9 cellular contexts compared by ENCODE assay signal in the genomic region with DNA sequence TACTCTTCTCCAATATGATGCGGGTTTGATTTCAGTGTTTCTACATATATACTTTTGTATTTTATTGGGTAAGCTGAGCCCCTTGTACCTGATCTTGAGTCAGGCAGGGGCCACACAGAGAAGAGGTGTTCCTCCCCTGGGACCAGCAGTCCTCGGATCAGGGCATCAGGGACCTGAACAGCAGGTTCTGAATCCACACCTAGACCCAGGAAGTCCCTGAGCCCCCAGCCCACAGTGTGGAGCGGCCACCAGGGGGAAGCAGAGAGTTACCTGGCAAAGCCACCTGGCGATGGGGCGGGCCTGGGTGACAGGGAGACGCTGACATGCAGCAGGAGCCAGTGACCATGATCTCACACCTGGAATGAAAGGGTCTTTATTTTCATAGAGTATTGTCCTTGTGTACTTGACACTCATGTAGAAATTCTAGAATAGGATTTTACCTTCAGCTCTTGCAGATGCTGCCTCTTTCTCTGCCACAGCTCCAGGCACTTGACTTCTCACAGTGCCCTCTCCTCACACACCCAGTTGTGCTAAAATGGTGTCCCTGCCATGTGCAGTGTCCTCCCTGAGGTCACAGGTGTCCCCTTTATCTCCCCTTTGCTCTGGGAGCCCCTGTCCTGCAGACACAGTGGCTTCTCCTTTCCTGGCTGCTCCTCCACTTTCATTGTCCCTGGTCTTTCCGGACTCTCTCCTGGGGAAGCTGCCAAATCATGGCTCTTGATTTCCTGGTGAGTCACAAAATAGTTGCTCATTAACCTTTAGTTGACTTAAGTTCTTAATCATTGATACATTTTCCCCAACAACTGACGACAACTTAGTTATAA. TPM values are rescaled to one million over a fixed set of nuclear protein-coding genes. Genes with fewer than 3 reads are reported as not detected.
DNase-seq lines count a peak whose midpoint lies in the region; ATAC-seq and TF ChIP-seq lines count a peak whose summit lies in the region.
"Had no signal": no experiment of that assay in that cellular context is flagged by ENCODE, and none has a peak within 500 bp of the region (broad histone marks: within the 10 kb centered on the region; RNA-seq: fewer than 3 reads in every experiment).

No MANE protein-coding gene starts in this region.

- H3K9me3 Mint-ChIP-seq in activated B cell treated with CpG ODN at 0.5 μM for 24 hours: no peaks in the 10 kb centered on the region
- H3K9me3 Mint-ChIP-seq in naive B cell: no peaks in the 10 kb centered on the region

- DNase-seq in DMS153 treated with DMSO at 0.1 percent for 48 hours (lab: John Stamatoyannopoulos, UW; ENCODE audit: unreplicated experiment) (peak; percentile 41), M059J (ENCODE audit: low read depth) (peak; percentile 69), activated B cell treated with CpG ODN at 0.5 μM for 24 hours (peak; percentile 71), naive B cell (peak; percentile 74), testis (peak; percentile 26), lower leg skin (ENCODE audit: low spot score in 2 of 2) (no peak), G401 (ENCODE audit: low spot score) (no peak)
- DNase-seq in central memory CD4-positive, alpha-beta T cell: peak; percentile 45

- H3K36me3 ChIP-seq in testis (ENCODE audit: low read depth, missing control alignments): no peaks in the 10 kb centered on the region

- H3K9me3 ChIP-seq in testis: no peaks in the 10 kb centered on the region

- H3K4me3 Mint-ChIP-seq in activated B cell treated with CpG ODN at 0.5 μM for 24 hours (peak overlapping the region; percentile 55), naive B cell (peak overlapping the region in 7 of 8 donors; percentile 12 to 79 (median 64))

- TF ChIP-seq POLR2A in testis (IDR thresholded peaks at IDR 0.05) (no peak), lower leg skin (IDR thresholded peaks at IDR 0.05) (no peak)

- 59 to 75% methylated on average over 8 of the region's 8 CpGs for WGBS in testis, 2 donors
- WGBS in lower leg skin, 2 donors: 45 to 52% methylated on average over 8 of the region's 8 CpGs

- in situ Hi-C loops in G401 (cut with HindIII; ENCODE audit: low sequenced_read_pairs): no loop called here

- H3K4me1 ChIP-seq in testis: no peaks in the 10 kb centered on the region

- POLR2A ChIA-PET in activated B cell treated with CpG ODN at 0.5 μM for 24 hours (lab: Charles Lee): interaction anchor here (0.6 kb wide), 2 partner anchors 105 to 260 kb away, joined by 3 to 4 read pairs; no protein-coding TSS in a partner anchor

- H3K27me3 Mint-ChIP-seq in activated B cell treated with CpG ODN at 0.5 μM for 24 hours: no peaks in the 10 kb centered on the region
- H3K27me3 Mint-ChIP-seq in naive B cell: no peaks in the 10 kb centered on the region

- ATAC-seq in activated B cell treated with CpG ODN at 0.5 μM for 24 hours (ENCODE audit: low read depth) (peak; percentile 87), naive B cell (ENCODE audit: low read depth in 2 of 2) (peak; percentile 81 to 91)

- CTCF ChIA-PET in activated B cell treated with CpG ODN at 0.5 μM for 24 hours (lab: Charles Lee): interaction anchor here (1.0 to 3.2 kb wide), 13 partner anchors 9 to 264 kb away, joined by 3 to 21 read pairs (median 5); no protein-coding TSS in a partner anchor

- no peak for TF ChIP-seq CTCF in activated B cell treated with CpG ODN at 0.5 μM for 24 hours (IDR thresholded peaks at IDR 0.05)
- peak in 2 of 3 experiments; percentile 27 to 43 for TF ChIP-seq CTCF in testis (IDR thresholded peaks at IDR 0.05)
- TF ChIP-seq CTCF in lower leg skin (IDR thresholded peaks at IDR 0.05): no peak

- H3K27ac Mint-ChIP-seq in activated B cell treated with CpG ODN at 0.5 μM for 24 hours: peak overlapping the region; percentile 65
- peak overlapping the region; percentile 17 to 90 (median 80) for H3K27ac Mint-ChIP-seq in naive B cell

- H3K27ac ChIP-seq in testis: no peak overlapping the region
- H3K27ac ChIP-seq: SK-N-MC had no signal

- H3K27me3 ChIP-seq in testis: no peaks in the 10 kb centered on the region

- peaks cover 40% of the 10 kb centered on the region for H3K4me1 Mint-ChIP-seq in activated B cell treated with CpG ODN at 0.5 μM for 24 hours
- peaks cover 27 to 49% (median 41%) of the 10 kb centered on the region in 3 donors for H3K4me1 Mint-ChIP-seq in naive B cell

- H3K36me3 Mint-ChIP-seq in activated B cell treated with CpG ODN at 0.5 μM for 24 hours (ENCODE audit: low read depth) (no peaks in the 10 kb centered on the region), naive B cell (no peaks in the 10 kb centered on the region)

- intact Hi-C loops in activated B cell treated with CpG ODN at 0.5 μM for 24 hours (cut with micrococcal nuclease) (no loop called here), testis (cut with DNase I; ENCODE audit: low total_unique reads) (no loop called here), lower leg skin (cut with DNase I; ENCODE audit: low total_unique reads) (no loop called here)

- H3K4me3 ChIP-seq in testis (no peak overlapping the region), lower leg skin (ENCODE audit: low read depth, poor library complexity, severe bottlenecking) (no peak overlapping the region)
- H3K4me3 ChIP-seq: SK-N-MC had no signal

RNA-seq across cellular contexts. Expression of a gene that starts 48.5 kb away (rescaled TPM):
- not detected in 2 replicates for total RNA-seq in M059J (2014; rRNA removed; shearing (Covaris generic))
- total RNA-seq in activated B cell treated with CpG ODN at 0.5 μM for 24 hours (not detected in 2 replicates), testis (10 to 100 TPM in 1 of 2 donors, 1 to 10 TPM in 1; 2.8 to 21.5 TPM), lower leg skin (not detected)
- polyA plus RNA-seq in naive B cell (ENCODE audit: low read depth in 6 of 6) (not detected), testis (ENCODE audit: insufficient read depth, low read depth, low replicate concordance) (4.5 TPM)
- not detected in 2 replicates for total RNA-seq in G401 (2014; rRNA removed; shearing (Covaris generic))

Comparison
In these comparisons a context has a peak if more than half of its experiments do, and no peak if none do; other contexts are left out.
1. DNase-seq: peak in DMS153 treated with DMSO at 0.1 percent for 48 hours (single experiment), M059J (single experiment), activated B cell treated with CpG ODN at 0.5 μM for 24 hours (single experiment), central memory CD4-positive, alpha-beta T cell (single experiment), naive B cell (single experiment) and testis (single experiment); none in lower leg skin (0 of 2) and G401 (single experiment).
2. CTCF ChIP-seq: peak in testis (2 of 3); none in activated B cell treated with CpG ODN at 0.5 μM for 24 hours (single experiment) and lower leg skin (0 of 3).